4 cellular contexts compared by ENCODE assay signal in genomic region chr2:164994664-164995299, GRCh38. TPM values are rescaled to one million over a fixed set of nuclear protein-coding genes. Genes with fewer than 3 reads are reported as not detected.
"Had no signal": no experiment of that assay in that cellular context is flagged by ENCODE, and none has a peak within 500 bp of the region (broad histone marks: within the 10 kb centered on the region; RNA-seq: fewer than 3 reads in every experiment).

No MANE protein-coding gene starts in this region.

RNA-seq across cellular contexts. Expression of gene SLC38A11, which starts 39.5 kb away (rescaled TPM):
- total RNA-seq: LHCN-M2, OCI-LY7, SJSA1 had no signal
- polyA plus RNA-seq: SK-N-SH had no signal
